ENCODE assay signal across 1 cellular context in genomic region chr1:205689479-205689878, GRCh38.
TF ChIP-seq lines count a peak whose summit lies in the region.

No MANE protein-coding gene starts in this region.

TF ChIP-seq in H1, 55 proteins besides CTCF, POLR2A, EP300 and RAD21:
- peak; percentile 66; the same call in 1 of the 2 replicates for TF ChIP-seq RXRA (IDR thresholded peaks at IDR 0.05; ENCODE audit: insufficient read depth, low read depth, low read length)
- no peak for TF ChIP-seq E2F6 (IDR thresholded peaks at IDR 0.05)
